ENCODE assay signal across 27 cellular contexts in genomic region chr20:12084482-12084881, GRCh38.
"Had no signal": no experiment of that assay in that cellular context is flagged by ENCODE, and none has a peak within 500 bp of the region (broad histone marks: within the 10 kb centered on the region; RNA-seq: fewer than 3 reads in every experiment).

No MANE protein-coding gene starts in this region.

- H3K4me1 ChIP-seq: left lung, lower lobe of right lung, right atrium auricular region, right lobe of liver, stomach, testis, thyroid gland, upper lobe of right lung had no signal

- FAIRE-seq: keratinocyte, urothelium cell line had no signal

- H3K4me1 Mint-ChIP-seq: naive thymus-derived CD4-positive, alpha-beta T cell had no signal

- H3K36me3 Mint-ChIP-seq: natural killer cell treated with Interleukin-12 subunit alpha and Interleukin-12 subunit beta and Interleukin-15 and Interleukin-18, amount 100 ng/mL, for 72 hours; stimulated activated naive B cell treated with anti-CD40 and anti-IgM and Interleukin-4, amounts not matched to agents 10 μg/mL and 1 μg/mL and 100 μg/mL, for 72 hours had no signal

- H3K27me3 ChIP-seq: left lung, neutrophil, ovary, right atrium auricular region, right lobe of liver, stomach, testis, thyroid gland, upper lobe of right lung had no signal

- H3K27me3 Mint-ChIP-seq: natural killer cell treated with Interleukin-12 subunit alpha and Interleukin-12 subunit beta and Interleukin-15 and Interleukin-18, amount 100 ng/mL, for 72 hours; stimulated activated naive B cell treated with anti-CD40 and anti-IgM and Interleukin-4, amounts not matched to agents 10 μg/mL and 1 μg/mL and 100 μg/mL, for 72 hours had no signal

- H3K27ac Mint-ChIP-seq: naive thymus-derived CD4-positive, alpha-beta T cell; natural killer cell treated with Interleukin-12 subunit alpha and Interleukin-12 subunit beta and Interleukin-15 and Interleukin-18, amount 100 ng/mL, for 72 hours; progenitor cell of endocrine pancreas; stimulated activated naive B cell treated with anti-CD40 and anti-IgM and Interleukin-4, amounts not matched to agents 10 μg/mL and 1 μg/mL and 100 μg/mL, for 72 hours had no signal

- H3K36me3 ChIP-seq: left lung, lower lobe of right lung, neutrophil, ovary, right atrium auricular region, right lobe of liver, stomach, thyroid gland, upper lobe of right lung had no signal

- H3K27ac ChIP-seq: left lung, lower lobe of right lung, neutrophil, ovary, right atrium auricular region, right lobe of liver, stomach, testis, thyroid gland, upper lobe of right lung had no signal

- H3K4me3 ChIP-seq: left lung, lower lobe of right lung, ovary, right atrium auricular region, right lobe of liver, stomach, testis, thyroid gland, upper lobe of right lung had no signal

- H3K9me3 Mint-ChIP-seq: stimulated activated naive B cell treated with anti-CD40 and anti-IgM and Interleukin-4, amounts not matched to agents 10 μg/mL and 1 μg/mL and 100 μg/mL, for 72 hours had no signal

- ATAC-seq: left cardiac atrium; left lung; lower lobe of right lung; naive thymus-derived CD4-positive, alpha-beta T cell; natural killer cell treated with Interleukin-12 subunit alpha and Interleukin-12 subunit beta and Interleukin-15 and Interleukin-18, amount 100 ng/mL, for 72 hours; right lobe of liver; stimulated activated naive B cell treated with anti-CD40 and anti-IgM and Interleukin-4, amounts not matched to agents 10 μg/mL and 1 μg/mL and 100 μg/mL, for 72 hours; stimulated activated naive CD8-positive, alpha-beta T cell treated with anti-CD3 and anti-CD28 coated beads, Interleukin-15, Interleukin-2, amounts not matched to agents 100 U/mL and 50 U/mL, for 24 hours; upper lobe of right lung had no signal

- DNase-seq: hippocampal formation; kidney glomerular epithelial cell; left cardiac atrium; left lung; lower lobe of right lung; mammary epithelial cell; mesenchymal stem cell; naive thymus-derived CD4-positive, alpha-beta T cell; ovary; right lobe of liver; stimulated activated CD4-positive, alpha-beta T cell treated with anti-CD3 and anti-CD28 coated beads, Interleukin-12 subunit alpha, Interleukin-12 subunit beta, amount 100 ng/mL, for 4 hours; stimulated activated CD4-positive, alpha-beta T cell treated with anti-CD3 and anti-CD28 coated beads, Interleukin-15, amount 100 ng/mL, for 24 hours; stimulated activated CD4-positive, alpha-beta T cell treated with anti-CD3 and anti-CD28 coated beads, Interleukin-2, amount 100 ng/mL, for 24 hours; stimulated activated CD4-positive, alpha-beta T cell treated with anti-CD3 and anti-CD28 coated beads, Interleukin-4, amount 100 ng/mL, for 1 hour; stimulated activated naive B cell treated with anti-CD40 and anti-IgM and Interleukin-4, amounts not matched to agents 10 μg/mL and 1 μg/mL and 100 μg/mL, for 72 hours; stimulated activated naive CD8-positive, alpha-beta T cell treated with anti-CD3 and anti-CD28 coated beads, Interleukin-15, Interleukin-2, amounts not matched to agents 100 U/mL and 50 U/mL, for 24 hours; stomach; testis; thyroid gland; trophoblast cell; upper lobe of right lung had no signal

- H3K9me3 ChIP-seq: left lung, lower lobe of right lung, neutrophil, ovary, right atrium auricular region, right lobe of liver, stomach, testis, thyroid gland, upper lobe of right lung had no signal

- H3K4me3 Mint-ChIP-seq: naive thymus-derived CD4-positive, alpha-beta T cell; natural killer cell treated with Interleukin-12 subunit alpha and Interleukin-12 subunit beta and Interleukin-15 and Interleukin-18, amount 100 ng/mL, for 72 hours; stimulated activated naive B cell treated with anti-CD40 and anti-IgM and Interleukin-4, amounts not matched to agents 10 μg/mL and 1 μg/mL and 100 μg/mL, for 72 hours had no signal
